ENCODE assay signal across 18 cellular contexts in the genomic region with DNA sequence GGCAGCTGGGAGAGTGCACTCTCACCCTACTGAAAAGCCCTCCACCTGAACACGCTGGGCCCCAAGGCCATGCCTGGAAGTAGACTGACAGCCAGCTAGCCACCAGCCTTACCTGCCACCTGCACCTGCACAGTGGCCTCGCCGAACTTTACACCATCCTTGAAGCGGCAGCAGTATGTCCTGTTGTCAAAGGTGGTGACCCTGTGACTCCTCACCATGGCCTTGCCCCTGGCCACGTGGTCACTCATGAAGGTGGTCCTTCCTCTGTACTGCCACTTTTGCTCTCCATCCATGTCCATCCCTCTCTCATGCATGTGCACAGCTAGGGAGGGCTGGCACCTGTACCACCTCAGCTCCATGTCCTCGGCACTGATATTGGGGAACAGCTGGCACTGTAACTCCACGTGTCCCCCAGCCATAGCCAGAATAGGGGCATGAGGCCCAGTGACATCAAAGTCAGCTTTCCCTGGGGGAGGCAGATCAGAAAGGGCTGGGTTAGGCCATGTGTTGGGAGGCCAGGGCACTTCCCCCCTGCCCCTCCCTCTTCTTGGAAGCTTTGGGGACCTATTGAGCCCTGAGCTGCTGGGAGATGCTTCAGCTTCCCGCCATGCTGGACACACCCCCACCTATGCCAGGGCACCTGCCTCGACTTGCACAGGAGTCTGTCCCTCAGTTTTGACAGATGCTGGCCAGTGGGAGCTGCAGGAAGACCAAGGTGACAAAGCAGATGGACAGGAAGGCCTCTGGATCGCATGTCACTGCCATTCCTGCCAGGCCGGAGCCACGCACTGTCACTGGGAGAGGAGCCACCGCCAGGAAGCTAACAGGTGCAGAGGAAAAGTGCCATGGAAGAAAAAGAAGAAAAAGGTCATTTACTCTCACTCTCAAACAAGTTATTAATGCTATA.
"Had no signal": no experiment of that assay in that cellular context is flagged by ENCODE, and none has a peak within 500 bp of the region (broad histone marks: within the 10 kb centered on the region; RNA-seq: fewer than 3 reads in every experiment).

No MANE protein-coding gene starts in this region.

- H3K9me3 Mint-ChIP-seq: activated CD4-positive, alpha-beta T cell treated with anti-CD3 and anti-CD28 coated beads, Interleukin-2, amount 10 ng/mL, durations not matched to agents 24 days and 14 days; activated naive CD4-positive, alpha-beta T cell treated with anti-CD3 and anti-CD28 coated beads, Interleukin-2, amount 10 ng/mL, durations not matched to agents 7 days and 5 days; activated T-helper 2 cell treated with anti-CD3 and anti-CD28 coated beads, Interferon-gamma antibody, Interleukin-2, Interleukin-4, amounts not matched to agents 10 μg/mL and 5 μg/mL and 100 μg/mL, durations not matched to agents 14 hours and 24 hours and 36 hours; naive thymus-derived CD8-positive, alpha-beta T cell; stimulated activated naive CD8-positive, alpha-beta T cell treated with anti-CD3 and anti-CD28 coated beads, Interleukin-15, amount 100 ng/mL, for 72 hours had no signal

- H3K9ac ChIP-seq: parathyroid adenoma had no signal

- H3K27ac ChIP-seq: heart left ventricle, parathyroid adenoma, suprapubic skin had no signal

- H3K9me3 ChIP-seq: heart left ventricle, suprapubic skin had no signal

- FAIRE-seq: frontal cortex had no signal

- H3K4me1 ChIP-seq: heart left ventricle, parathyroid adenoma, suprapubic skin had no signal

- H3K79me2 ChIP-seq: parathyroid adenoma had no signal

- ATAC-seq: heart left ventricle; naive thymus-derived CD8-positive, alpha-beta T cell had no signal

- H3K27ac Mint-ChIP-seq: activated CD4-positive, alpha-beta T cell treated with anti-CD3 and anti-CD28 coated beads, Interleukin-2, amount 10 ng/mL, durations not matched to agents 24 days and 14 days; activated T-helper 2 cell treated with anti-CD3 and anti-CD28 coated beads, Interferon-gamma antibody, Interleukin-2, Interleukin-4, amounts not matched to agents 10 μg/mL and 5 μg/mL and 100 μg/mL, durations not matched to agents 14 hours and 24 hours and 36 hours had no signal

- H2AFZ ChIP-seq: parathyroid adenoma had no signal

- H3K4me3 ChIP-seq: heart left ventricle, suprapubic skin had no signal

- H3K36me3 ChIP-seq: heart left ventricle, suprapubic skin had no signal

- H3K36me3 Mint-ChIP-seq: activated naive CD4-positive, alpha-beta T cell treated with anti-CD3 and anti-CD28 coated beads, Interleukin-2, amount 10 ng/mL, durations not matched to agents 7 days and 5 days had no signal

- H3K4me3 Mint-ChIP-seq: activated CD4-positive, alpha-beta T cell treated with anti-CD3 and anti-CD28 coated beads, Interleukin-2, amount 10 ng/mL, durations not matched to agents 24 days and 14 days; activated naive CD4-positive, alpha-beta T cell treated with anti-CD3 and anti-CD28 coated beads, Interleukin-2, amount 10 ng/mL, durations not matched to agents 7 days and 5 days; stimulated activated naive CD8-positive, alpha-beta T cell treated with anti-CD3 and anti-CD28 coated beads, Interleukin-15, amount 100 ng/mL, for 72 hours had no signal

- DNase-seq: activated CD4-positive, alpha-beta T cell treated with anti-CD3 and anti-CD28 coated beads, Interleukin-2, amount 10 ng/mL, durations not matched to agents 24 days and 14 days; activated naive CD4-positive, alpha-beta T cell treated with anti-CD3 and anti-CD28 coated beads, Interleukin-2, amount 10 ng/mL, durations not matched to agents 7 days and 5 days; activated T-cell treated with anti-CD3 and anti-CD28 coated beads for 4 hours; aorta; cerebellar nuclear complex; effector CD4-positive, alpha-beta T cell; kidney glomerular epithelial cell; mesendoderm; naive thymus-derived CD8-positive, alpha-beta T cell; stimulated activated CD4-positive, alpha-beta T cell treated with anti-CD3 and anti-CD28 coated beads, Interleukin-12 subunit alpha, Interleukin-12 subunit beta, amount 100 ng/mL, for 4 hours; stimulated activated CD4-positive, alpha-beta T cell treated with anti-CD3 and anti-CD28 coated beads, Interleukin-1b, Interleukin-23, amount 100 ng/mL, for 48 hours; stimulated activated naive CD8-positive, alpha-beta T cell treated with anti-CD3 and anti-CD28 coated beads, Interleukin-15, amount 100 ng/mL, for 72 hours; trophoblast cell had no signal
